ENCODE assay signal across 6 cellular contexts in genomic region chr4:118531947-118532346, GRCh38.
DNase-seq lines count a peak whose midpoint lies in the region; ATAC-seq, FAIRE-seq and TF ChIP-seq lines count a peak whose summit lies in the region.
"Not testable (repeated sequence)": the region's sequence is repeated elsewhere in the genome, so short reads cannot be mapped to it uniquely, and the experiment has no call there.

No MANE protein-coding gene starts in this region.

- not testable (repeated sequence) for H4K20me1 ChIP-seq in H1 (replicated peaks in 1 of 2; ENCODE audit: control insufficient read depth in 1 of 2, insufficient read depth in 2 of 2, low read length in 2 of 2)

- not testable (repeated sequence) for H2BK15ac ChIP-seq in H1 (ENCODE audit: low read length)

- POLR2A ChIA-PET in H1 (lab: Charles Lee; ENCODE audit: partially characterized antibody): not testable (repeated sequence)

- not testable (repeated sequence) for H3K4me3 Mint-ChIP-seq in activated T-cell treated with anti-CD3 and anti-CD28 coated beads, Interleukin-2, amount 50 U/mL, for 72 hours; stimulated activated effector memory CD8-positive, alpha-beta T cell treated with anti-CD3 and anti-CD28 coated beads, Interleukin-12 subunit alpha, Interleukin-12 subunit beta, amount 100 ng/mL, for 72 hours

- TF ChIP-seq CTCF in D721Med (IDR thresholded peaks at IDR 0.05; ENCODE audit: insufficient read depth, missing control alignments); H1 (IDR thresholded peaks at IDR 0.05; ENCODE audit: control extremely low read depth in 1 of 3, insufficient read depth in 1 of 3, low read depth in 1 of 3, low read length in 3 of 3): not testable (repeated sequence)

- H3K4ac ChIP-seq in H1 (replicated peaks; ENCODE audit: insufficient read length, low read depth, low read length): not testable (repeated sequence)

- CTCF ChIA-PET in H1 (lab: Charles Lee; ENCODE audit: partially characterized antibody): not testable (repeated sequence)

- H3K27me3 Mint-ChIP-seq in activated T-cell treated with anti-CD3 and anti-CD28 coated beads, Interleukin-2, amount 50 U/mL, for 72 hours (ENCODE audit: low read depth): not testable (repeated sequence)

- not testable (repeated sequence) for H4K5ac ChIP-seq in H1 (ENCODE audit: insufficient read length, low read depth, low read length)

- ATAC-seq in activated CD4-positive, CD25-positive, alpha-beta regulatory T cell treated with anti-CD3 and anti-CD28 coated beads, Interleukin-2, amount 50 U/mL, for 24 hours: peak; percentile 68 to 73
- peak; percentile 69 to 82 for ATAC-seq in activated T-cell treated with anti-CD3 and anti-CD28 coated beads, Interleukin-2, amount 50 U/mL, for 72 hours (replicated peaks in 1 of 2)
- peak; percentile 79 for ATAC-seq in stimulated activated effector memory CD8-positive, alpha-beta T cell treated with anti-CD3 and anti-CD28 coated beads, Interleukin-12 subunit alpha, Interleukin-12 subunit beta, amount 100 ng/mL, for 72 hours

- not testable (repeated sequence) for H2AFZ ChIP-seq in H1 (ENCODE audit: low read length)

- H2BK5ac ChIP-seq in H1 (ENCODE audit: low read depth, low read length): not testable (repeated sequence)

- H3K4me1 ChIP-seq in H1 (replicated peaks in 1 of 4; ENCODE audit: control insufficient read depth in 3 of 4, insufficient read depth in 4 of 4, low read length in 3 of 4): not testable (repeated sequence)

- H3K23ac ChIP-seq in H1 (ENCODE audit: insufficient read length): not testable (repeated sequence)

- TF ChIP-seq POLR2A in H1 (IDR thresholded peaks at IDR 0.05; ENCODE audit: control extremely low read depth in 1 of 2, low read depth in 2 of 2, low read length in 2 of 2): not testable (repeated sequence)

- not testable (repeated sequence) for H3K4me3 ChIP-seq in H1 (ENCODE audit: extremely low read depth in 1 of 4, insufficient read depth in 2 of 4, low read depth in 3 of 4, low read length in 4 of 4)

- H2BK12ac ChIP-seq in H1 (ENCODE audit: low read depth, low read length): not testable (repeated sequence)

- H3K27me3 ChIP-seq in H1 (replicated peaks in 1 of 4; ENCODE audit: control insufficient read depth in 3 of 4, extremely low read depth in 1 of 4, insufficient read depth in 3 of 4, low read length in 3 of 4): not testable (repeated sequence)

- H3K18ac ChIP-seq in H1 (ENCODE audit: extremely low read depth, low read length): not testable (repeated sequence)

- H3K27ac Mint-ChIP-seq in activated T-cell treated with anti-CD3 and anti-CD28 coated beads, Interleukin-2, amount 50 U/mL, for 72 hours; stimulated activated effector memory CD8-positive, alpha-beta T cell treated with anti-CD3 and anti-CD28 coated beads, Interleukin-12 subunit alpha, Interleukin-12 subunit beta, amount 100 ng/mL, for 72 hours: not testable (repeated sequence)

- not testable (repeated sequence) for H3K27ac ChIP-seq in H1 (ENCODE audit: low read depth, low read length)

- FAIRE-seq in D721Med (lab: Jason Lieb, UNC) (peak; percentile 95), H1 (lab: Jason Lieb, UNC) (peak; percentile 71), islet of Langerhans (lab: Jason Lieb, UNC) (peak; percentile 82)

- not testable (repeated sequence) for H3K9ac ChIP-seq in H1 (replicated peaks in 1 of 4; ENCODE audit: extremely low read depth in 1 of 4, low read depth in 3 of 4, low read length in 3 of 4)

- H3K56ac ChIP-seq in H1 (replicated peaks; ENCODE audit: insufficient read length, low read depth, low read length): not testable (repeated sequence)

- H2AK5ac ChIP-seq in H1 (ENCODE audit: low read depth, low read length): not testable (repeated sequence)

- H3K4me1 Mint-ChIP-seq in activated T-cell treated with anti-CD3 and anti-CD28 coated beads, Interleukin-2, amount 50 U/mL, for 72 hours (ENCODE audit: low read depth); stimulated activated effector memory CD8-positive, alpha-beta T cell treated with anti-CD3 and anti-CD28 coated beads, Interleukin-12 subunit alpha, Interleukin-12 subunit beta, amount 100 ng/mL, for 72 hours: not testable (repeated sequence)

- H4K8ac ChIP-seq in H1 (ENCODE audit: extremely low read depth, insufficient read depth, low read length): not testable (repeated sequence)

- TF ChIP-seq EP300 in H1 (IDR thresholded peaks at IDR 0.05; ENCODE audit: borderline replicate concordance in 1 of 2, low read depth in 2 of 2, low read length in 2 of 2): not testable (repeated sequence)

- TF ChIP-seq RAD21 in H1 (IDR thresholded peaks at IDR 0.05 in 1 of 2, conservative IDR thresholded peaks at IDR 0.05 in 1 of 2; ENCODE audit: low read depth in 2 of 2, low read length in 2 of 2): not testable (repeated sequence)

- H2BK120ac ChIP-seq in H1 (replicated peaks; ENCODE audit: low read depth, low read length): not testable (repeated sequence)

- H3K14ac ChIP-seq in H1 (ENCODE audit: insufficient read length): not testable (repeated sequence)

- not testable (repeated sequence) for H3K79me2 ChIP-seq in H1 (ENCODE audit: control insufficient read depth in 1 of 2, insufficient read depth in 2 of 2, low read length in 2 of 2)

- not testable (repeated sequence) for H3K9me3 Mint-ChIP-seq in activated T-cell treated with anti-CD3 and anti-CD28 coated beads, Interleukin-2, amount 50 U/mL, for 72 hours; stimulated activated effector memory CD8-positive, alpha-beta T cell treated with anti-CD3 and anti-CD28 coated beads, Interleukin-12 subunit alpha, Interleukin-12 subunit beta, amount 100 ng/mL, for 72 hours

- not testable (repeated sequence) for H2BK20ac ChIP-seq in H1 (ENCODE audit: low read length)

- not testable (repeated sequence) for DNase-seq in D721Med (ENCODE audit: insufficient read length, low spot score); activated T-cell treated with anti-CD3 and anti-CD28 coated beads, Interleukin-2, amount 50 U/mL, for 72 hours; H1 (ENCODE audit: low read depth in 1 of 2, low spot score in 2 of 2); stimulated activated effector memory CD8-positive, alpha-beta T cell treated with anti-CD3 and anti-CD28 coated beads, Interleukin-12 subunit alpha, Interleukin-12 subunit beta, amount 100 ng/mL, for 72 hours (ENCODE audit: low spot score in 2 of 2)

- not testable (repeated sequence) for H3K23me2 ChIP-seq in H1 (ENCODE audit: low read depth, low read length)

- not testable (repeated sequence) for H3K36me3 ChIP-seq in H1 (ENCODE audit: control insufficient read depth in 2 of 4, insufficient read depth in 4 of 4, low read length in 3 of 4)

- not testable (repeated sequence) for H3K9me3 ChIP-seq in H1 (ENCODE audit: insufficient read depth in 2 of 2, low read depth in 1 of 2, low read length in 1 of 2)

- H4K91ac ChIP-seq in H1 (replicated peaks; ENCODE audit: insufficient read length, low read length): not testable (repeated sequence)

- H3K79me1 ChIP-seq in H1 (ENCODE audit: low read depth, low read length): not testable (repeated sequence)

- H3K4me2 ChIP-seq in H1 (ENCODE audit: insufficient read depth in 1 of 2, low read depth in 2 of 2, low read length in 2 of 2): not testable (repeated sequence)

- not testable (repeated sequence) for H3K36me3 Mint-ChIP-seq in activated T-cell treated with anti-CD3 and anti-CD28 coated beads, Interleukin-2, amount 50 U/mL, for 72 hours (ENCODE audit: insufficient read depth in 2 of 2); stimulated activated effector memory CD8-positive, alpha-beta T cell treated with anti-CD3 and anti-CD28 coated beads, Interleukin-12 subunit alpha, Interleukin-12 subunit beta, amount 100 ng/mL, for 72 hours
